ENCODE assay signal across 9 cellular contexts in genomic region chr19:45601524-45602522, GRCh38. TPM values are rescaled to one million over a fixed set of nuclear protein-coding genes. Genes with fewer than 3 reads are reported as not detected.
DNase-seq lines count a peak whose midpoint lies in the region; ATAC-seq and TF ChIP-seq lines count a peak whose summit lies in the region.
"Had no signal": no experiment of that assay in that cellular context is flagged by ENCODE, and none has a peak within 500 bp of the region (broad histone marks: within the 10 kb centered on the region; RNA-seq: fewer than 3 reads in every experiment).

GPR4 (minus strand) TSS chr19:45602212; CDS start chr19:45591866, 10,346 bp downstream.

- no peak for TF ChIP-seq EP300 in esophagus muscularis mucosa (IDR thresholded peaks at IDR 0.05)

- no peak for TF ChIP-seq POLR2A in esophagus muscularis mucosa (IDR thresholded peaks at IDR 0.05; ENCODE audit: low read depth)

- no peaks in the 10 kb centered on the region for H3K9me3 ChIP-seq in esophagus muscularis mucosa
- H3K9me3 ChIP-seq in CD8-positive, alpha-beta T cell (ENCODE audit: low read length), result no peaks in the 10 kb centered on the region

- intact Hi-C loops in esophagus muscularis mucosa (cut with DNase I), result no loop called here
- intact Hi-C loops in CD8-positive, alpha-beta T cell (cut with DNase I, micrococcal nuclease), result no loop called here

- H3K27me3 ChIP-seq in esophagus muscularis mucosa, result peaks cover 0 to 74% (median 40%) of the 10 kb centered on the region in 4 donors
- H3K27me3 ChIP-seq in CD8-positive, alpha-beta T cell (ENCODE audit: insufficient read depth, low read length), result peaks cover 53% of the 10 kb centered on the region

- H3K4me3 ChIP-seq in AG10803 (ENCODE audit: low read length), result peak within 1 kb of the TSS; percentile 48
- H3K4me3 ChIP-seq in esophagus muscularis mucosa, result peak within 1 kb of the TSS; percentile 47 to 56 (median 49)
- no peak within 1 kb of the TSS for H3K4me3 ChIP-seq in CD8-positive, alpha-beta T cell (ENCODE audit: low read depth, low read length)

- POLR2A ChIA-PET in naive thymus-derived CD8-positive, alpha-beta T cell (lab: Charles Lee), result no interaction called here
- POLR2A ChIA-PET in CD8-positive, alpha-beta T cell (lab: Charles Lee), result no interaction called here

- peak within 1 kb of the TSS; percentile 53 to 67 (median 63) for H3K27ac ChIP-seq in esophagus muscularis mucosa (replicated peaks in 1 of 4)
- H3K27ac ChIP-seq in CD8-positive, alpha-beta T cell (ENCODE audit: low read depth, low read length), result no peak within 1 kb of the TSS

- TF ChIP-seq CTCF in AG10803 (conservative IDR thresholded peaks at IDR 0.05; ENCODE audit: low read length), result no peak
- no peak for TF ChIP-seq CTCF in esophagus muscularis mucosa (IDR thresholded peaks at IDR 0.05)
- no peak for TF ChIP-seq CTCF in CD8-positive, alpha-beta T cell (IDR thresholded peaks at IDR 0.05)

- H3K36me3 Mint-ChIP-seq in naive thymus-derived CD8-positive, alpha-beta T cell, result peaks cover 0 to 6% (median 5%) of the 10 kb centered on the region in 3 donors
- no peaks in the 10 kb centered on the region for H3K36me3 Mint-ChIP-seq in CD8-positive, alpha-beta T cell

- no peak for DNase-seq in AG10803 (ENCODE audit: low read depth)
- DNase-seq in NCI-H526 treated with DMSO at 0.1 percent for 48 hours (lab: John Stamatoyannopoulos, UW), result peak; percentile 2
- no peak for DNase-seq in esophagus muscularis mucosa (ENCODE audit: extremely low spot score)
- no peak for DNase-seq in naive thymus-derived CD8-positive, alpha-beta T cell
- no peak for DNase-seq in hippocampal formation (lab: John Stamatoyannopoulos, UW)
- DNase-seq in CD8-positive, alpha-beta T cell, result no peak
- DNase-seq in NCI-H2107 treated with DMSO at 0.1 percent for 48 hours (lab: John Stamatoyannopoulos, UW; ENCODE audit: unreplicated experiment), result no peak
- DNase-seq: activated gamma-delta T cell had no signal

- peaks cover 18 to 48% (median 41%) of the 10 kb centered on the region in 4 donors for H3K4me1 ChIP-seq in esophagus muscularis mucosa
- H3K4me1 ChIP-seq in CD8-positive, alpha-beta T cell (ENCODE audit: insufficient read depth, low read length), result peaks cover 16% of the 10 kb centered on the region

- peaks cover 26 to 53% (median 34%) of the 10 kb centered on the region in 4 donors for H3K4me1 Mint-ChIP-seq in naive thymus-derived CD8-positive, alpha-beta T cell
- H3K4me1 Mint-ChIP-seq in CD8-positive, alpha-beta T cell (ENCODE audit: low read depth), result peaks cover 28% of the 10 kb centered on the region

- CTCF ChIA-PET in CD8-positive, alpha-beta T cell (lab: Charles Lee), result interaction anchor here (1.0 to 1.6 kb wide), 3 partner anchors 40 to 41 kb away, joined by 3 to 9 read pairs (median 4); no protein-coding TSS in a partner anchor

- 11% methylated on average over 18 of the region's 55 CpGs for WGBS in esophagus muscularis mucosa

- peak within 1 kb of the TSS in 7 of 10 donors; percentile 11 to 60 (median 49) for H3K4me3 Mint-ChIP-seq in naive thymus-derived CD8-positive, alpha-beta T cell
- no peak within 1 kb of the TSS for H3K4me3 Mint-ChIP-seq in CD8-positive, alpha-beta T cell

- H3K36me3 ChIP-seq in esophagus muscularis mucosa, result no peaks in the 10 kb centered on the region
- H3K36me3 ChIP-seq in CD8-positive, alpha-beta T cell (ENCODE audit: insufficient read depth, low read length), result no peaks in the 10 kb centered on the region

- H3K27ac Mint-ChIP-seq in naive thymus-derived CD8-positive, alpha-beta T cell, result peak within 1 kb of the TSS in 3 of 10 donors; percentile 58 to 74 (median 66)
- no peak within 1 kb of the TSS for H3K27ac Mint-ChIP-seq in CD8-positive, alpha-beta T cell

- ATAC-seq in naive thymus-derived CD8-positive, alpha-beta T cell, result peak; percentile 28 to 40
- ATAC-seq in GM21423 (IDR thresholded peaks at IDR 0.05; ENCODE audit: unreplicated experiment), result no peak
- ATAC-seq in CD8-positive, alpha-beta T cell, result no peak

- H3K9me3 Mint-ChIP-seq in naive thymus-derived CD8-positive, alpha-beta T cell, result peaks cover 0 to 2% (median 0%) of the 10 kb centered on the region in 9 donors
- no peaks in the 10 kb centered on the region for H3K9me3 Mint-ChIP-seq in CD8-positive, alpha-beta T cell

- H3K27me3 Mint-ChIP-seq in naive thymus-derived CD8-positive, alpha-beta T cell, result peaks cover 39 to 72% (median 59%) of the 10 kb centered on the region in 5 donors
- H3K27me3 Mint-ChIP-seq in CD8-positive, alpha-beta T cell (ENCODE audit: low read depth), result peaks cover 54% of the 10 kb centered on the region

RNA-seq across cellular contexts. Expression of gene GPR4, which starts in this region (rescaled TPM):
- 1 to 10 TPM in 3 of 4 donors, under 1 TPM in 1; 0.42 to 6.6 (median 4.8) TPM for total RNA-seq in esophagus muscularis mucosa
- total RNA-seq in naive thymus-derived CD8-positive, alpha-beta T cell, result not detected
- not detected for polyA plus RNA-seq in naive thymus-derived CD8-positive, alpha-beta T cell
- not detected for total RNA-seq in CD8-positive, alpha-beta T cell

Comparison
In these comparisons a context has a peak if more than half of its experiments do, and no peak if none do; other contexts are left out.
1. Peak in ATAC-seq in naive thymus-derived CD8-positive, alpha-beta T cell; RNA of the gene not detected or under 1 TPM.